8 cellular contexts compared by ENCODE assay signal in genomic region chr3:108100906-108101305, GRCh38. TPM values are rescaled to one million over a fixed set of nuclear protein-coding genes. Genes with fewer than 3 reads are reported as not detected.
A peak's percentile ranks its signal among the peaks of the same experiment; 100 is the strongest.
DNase-seq lines count a peak whose midpoint lies in the region; ATAC-seq and TF ChIP-seq lines count a peak whose summit lies in the region.

No MANE protein-coding gene starts in this region.

- peaks cover 3% of the 10 kb centered on the region for H3K36me3 Mint-ChIP-seq in IgD-negative memory B cell
- H3K36me3 Mint-ChIP-seq in activated naive CD4-positive, alpha-beta T cell treated with anti-CD3 and anti-CD28 coated beads, Interleukin-2, amount 50 U/mL, for 72 hours: no peaks in the 10 kb centered on the region

- intact Hi-C loops in transverse colon (cut with DNase I; ENCODE audit: low total_unique reads): no loop called here

- TF ChIP-seq EP300 in transverse colon (IDR thresholded peaks at IDR 0.05; ENCODE audit: low read depth): no peak

- WGBS in transverse colon (ENCODE audit: low coverage in 1 of 2), 2 donors: 48 to 70% methylated on average over 2 of the region's 2 CpGs

- H3K27ac Mint-ChIP-seq in IgD-negative memory B cell: peak overlapping the region; percentile 33 to 92 (median 47)
- peak overlapping the region in 1 of 2 donors; percentile 58 for H3K27ac Mint-ChIP-seq in activated naive CD4-positive, alpha-beta T cell treated with anti-CD3 and anti-CD28 coated beads, Interleukin-2, amount 50 U/mL, for 72 hours

- no peaks in the 10 kb centered on the region for H3K9me3 ChIP-seq in SJCRH30 (replicated peaks)
- H3K9me3 ChIP-seq in transverse colon: no peaks in the 10 kb centered on the region

- H3K4me3 Mint-ChIP-seq in IgD-negative memory B cell: peak overlapping the region in 3 of 4 donors; percentile 2 to 78 (median 6)

- H3K9me3 Mint-ChIP-seq in IgD-negative memory B cell: no peaks in the 10 kb centered on the region
- H3K9me3 Mint-ChIP-seq in activated naive CD4-positive, alpha-beta T cell treated with anti-CD3 and anti-CD28 coated beads, Interleukin-2, amount 50 U/mL, for 72 hours: peaks cover 0 to 5% of the 10 kb centered on the region in 2 donors

- peaks cover 31 to 51% (median 46%) of the 10 kb centered on the region in 3 donors for H3K4me1 Mint-ChIP-seq in IgD-negative memory B cell

- in situ Hi-C loops in GM13977 (cut with MboI; ENCODE audit: low pct_unique_long_range_greater_than_20kb, low sequenced_read_pairs, unreplicated experiment) (no loop called here), transverse colon (cut with MboI; ENCODE audit: low pct_ligation_motif_present in 1 of 4, low pct_unique_long_range_greater_than_20kb in 1 of 4, low sequenced_read_pairs in 3 of 4) (no loop called here)

- no peaks in the 10 kb centered on the region for H3K36me3 ChIP-seq in SJCRH30
- no peaks in the 10 kb centered on the region for H3K36me3 ChIP-seq in transverse colon

- peak; percentile 87 for ATAC-seq in GM21526 (IDR thresholded peaks at IDR 0.05; ENCODE audit: low FRiP score, unreplicated experiment)
- peak; percentile 89 to 97 for ATAC-seq in activated naive CD4-positive, alpha-beta T cell treated with anti-CD3 and anti-CD28 coated beads, Interleukin-2, amount 50 U/mL, for 72 hours

- H3K27me3 Mint-ChIP-seq in IgD-negative memory B cell: no peaks in the 10 kb centered on the region

- DNase-seq in GM13977 (ENCODE audit: low spot score) (peak; percentile 64), SJCRH30 (no peak), transverse colon (no peak), NCI-H446 (lab: John Stamatoyannopoulos, UW) (no peak)
- peak in 1 of 2 donors; percentile 49 for DNase-seq in activated naive CD4-positive, alpha-beta T cell treated with anti-CD3 and anti-CD28 coated beads, Interleukin-2, amount 50 U/mL, for 72 hours (ENCODE audit: low spot score in 2 of 2)
- DNase-seq in effector CD8-positive, alpha-beta T cell (lab: John Stamatoyannopoulos, UW): no peak

- H3K27me3 ChIP-seq in SJCRH30: no peaks in the 10 kb centered on the region
- H3K27me3 ChIP-seq in transverse colon: no peaks in the 10 kb centered on the region

- H3K4me1 ChIP-seq in SJCRH30: peaks cover 13% of the 10 kb centered on the region
- H3K4me1 ChIP-seq in transverse colon: peaks cover 0 to 12% (median 0%) of the 10 kb centered on the region in 4 donors

- TF ChIP-seq POLR2A in transverse colon (IDR thresholded peaks at IDR 0.05): no peak

- H3K27ac ChIP-seq in SJCRH30 (no peak overlapping the region), transverse colon (no peak overlapping the region)

- TF ChIP-seq CTCF in GM13977 (IDR thresholded peaks at IDR 0.05; ENCODE audit: extremely low read depth, insufficient read depth, missing control alignments): no peak
- TF ChIP-seq CTCF in transverse colon (IDR thresholded peaks at IDR 0.05): no peak

- H3K4me3 ChIP-seq in SJCRH30 (no peak overlapping the region), transverse colon (no peak overlapping the region)

RNA-seq across cellular contexts. Expression of gene CD47, which starts 10.1 kb away (rescaled TPM):
- 147 TPM for polyA plus RNA-seq in IgD-negative memory B cell
- 100 to 1,000 TPM in 1 of 2 donors, 10 to 100 TPM in 1; 83.0 to 158 TPM for total RNA-seq in activated naive CD4-positive, alpha-beta T cell treated with anti-CD3 and anti-CD28 coated beads, Interleukin-2, amount 50 U/mL, for 72 hours
- 28.6 and 30.7 TPM in 2 replicates for total RNA-seq in SJCRH30 (2014; rRNA removed; shearing (Covaris generic))
- 100 to 1,000 TPM in 1 of 4 donors, 10 to 100 TPM in 3; 71.7 to 108 (median 93.4) TPM for total RNA-seq in transverse colon
